ENCODE assay signal across 16 cellular contexts in genomic region chr3:197926418-197926817, GRCh38. TPM values are rescaled to one million over a fixed set of nuclear protein-coding genes. Genes with fewer than 3 reads are reported as not detected.
DNase-seq lines count a peak whose midpoint lies in the region; ATAC-seq and TF ChIP-seq lines count a peak whose summit lies in the region.
"Had no signal": no experiment of that assay in that cellular context is flagged by ENCODE, and none has a peak within 500 bp of the region (broad histone marks: within the 10 kb centered on the region; RNA-seq: fewer than 3 reads in every experiment).

No MANE protein-coding gene starts in this region.

- POLR2A ChIA-PET in PC-3 (lab: Charles Lee; ENCODE audit: unreplicated experiment), result no interaction called here

- H3F3A ChIP-seq in PC-3 (ENCODE audit: low read length, unreplicated experiment), result no peaks in the 10 kb centered on the region

- H3K9me2 ChIP-seq in PC-3 (replicated peaks; ENCODE audit: low read length), result no peaks in the 10 kb centered on the region

- H3K79me2 ChIP-seq in PC-3 (ENCODE audit: low read length), result no peaks in the 10 kb centered on the region

- H3K36me3 ChIP-seq in BE2C, result no peaks in the 10 kb centered on the region
- H3K36me3 ChIP-seq in PC-3 (ENCODE audit: low read depth, low read length), result no peaks in the 10 kb centered on the region
- peaks cover 29% of the 10 kb centered on the region for H3K36me3 ChIP-seq in lower lobe of right lung
- H3K36me3 ChIP-seq: colonic mucosa had no signal

- H4K20me1 ChIP-seq in PC-3 (ENCODE audit: low read length), result no peaks in the 10 kb centered on the region

- intact Hi-C loops in PC-3 (cut with micrococcal nuclease), result no loop called here
- intact Hi-C loops in lower lobe of right lung (cut with DNase I), result no loop called here

- no peak overlapping the region for H3K9ac ChIP-seq in PC-3 (ENCODE audit: low read length)

- DNase-seq in BE2C, result no peak
- no peak for DNase-seq in PC-3
- DNase-seq in foreskin keratinocyte, result no peak
- DNase-seq in HuH-7.5 (ENCODE audit: low spot score), result no peak
- no peak for DNase-seq in globus pallidus (ENCODE audit: low spot score)
- DNase-seq in lower lobe of right lung, result no peak
- DNase-seq: activated gamma-delta T cell treated with Interleukin-2 at 50 U/mL for 16 hours; CD8-positive, alpha-beta memory T cell; colonic mucosa; midbrain; NCI-H2107; right cardiac atrium; RPMI8226; trophoblast cell had no signal

- H2AFZ ChIP-seq in PC-3 (ENCODE audit: low read length), result no peak overlapping the region

- H3K4me3 ChIP-seq in BE2C (ENCODE audit: low read depth, low read length) (no peak overlapping the region), PC-3 (ENCODE audit: low read length) (no peak overlapping the region), lower lobe of right lung (no peak overlapping the region)
- H3K4me3 ChIP-seq: colonic mucosa had no signal

- H3K4me2 ChIP-seq in PC-3 (ENCODE audit: low read length), result no peak overlapping the region

- CTCF ChIA-PET in PC-3 (lab: Charles Lee), result no interaction called here

- H3K4me1 ChIP-seq in BE2C (no peaks in the 10 kb centered on the region), PC-3 (ENCODE audit: insufficient read depth, low read length) (no peaks in the 10 kb centered on the region), foreskin keratinocyte (no peaks in the 10 kb centered on the region), lower lobe of right lung (no peaks in the 10 kb centered on the region)
- H3K4me1 ChIP-seq: colonic mucosa had no signal

- H3K27ac ChIP-seq in PC-3 (ENCODE audit: low read length), result no peak overlapping the region
- no peak overlapping the region for H3K27ac ChIP-seq in foreskin keratinocyte
- H3K27ac ChIP-seq in lower lobe of right lung, result no peak overlapping the region
- H3K27ac ChIP-seq: colonic mucosa had no signal

- ATAC-seq in PC-3, result no peak
- no peak for ATAC-seq in foreskin keratinocyte
- no peak for ATAC-seq in lower lobe of right lung
- no peak for ATAC-seq in HG02870 (IDR thresholded peaks at IDR 0.05; ENCODE audit: unreplicated experiment)

- peak; percentile 40 for TF ChIP-seq CTCF in BE2C (IDR thresholded peaks at IDR 0.05; ENCODE audit: low read depth, low read length)
- peak; percentile 49; the same call in 2 of the 3 replicates for TF ChIP-seq CTCF in GM12872 (IDR thresholded peaks at IDR 0.05; ENCODE audit: insufficient read depth, low read depth, low read length)
- peak; percentile 55 for TF ChIP-seq CTCF in PC-3 (conservative IDR thresholded peaks at IDR 0.05; ENCODE audit: low read depth, low read length)
- TF ChIP-seq CTCF in foreskin keratinocyte (conservative IDR thresholded peaks at IDR 0.05), result peak; percentile 29
- TF ChIP-seq CTCF in lower lobe of right lung (IDR thresholded peaks at IDR 0.05), result no peak

- H3K9me3 ChIP-seq in BE2C (no peaks in the 10 kb centered on the region), PC-3 (ENCODE audit: low read length) (no peaks in the 10 kb centered on the region), lower lobe of right lung (no peaks in the 10 kb centered on the region)
- H3K9me3 ChIP-seq: colonic mucosa had no signal

- H3K27me3 ChIP-seq in BE2C, result no peaks in the 10 kb centered on the region
- H3K27me3 ChIP-seq in PC-3 (ENCODE audit: low read length), result no peaks in the 10 kb centered on the region
- no peaks in the 10 kb centered on the region for H3K27me3 ChIP-seq in foreskin keratinocyte
- no peaks in the 10 kb centered on the region for H3K27me3 ChIP-seq in lower lobe of right lung (ENCODE audit: low read depth)
- H3K27me3 ChIP-seq: colonic mucosa had no signal

- BruUV-seq in PC-3 (replicated peaks; lab: Mats Ljungman, UMichigan), result no TSS peak

RNA-seq across cellular contexts. Expression of gene RPL35A, which starts 23.6 kb away (rescaled TPM):
- polyA plus RNA-seq in BE2C (2012; ENCODE audit: insufficient read depth, insufficient read length, low read depth), result 725 TPM
- 766 and 875 TPM in 2 replicates for total RNA-seq in PC-3 (2014; rRNA removed)
- 1,189 and 1,229 TPM in 2 replicates for total RNA-seq in foreskin keratinocyte
- 1,932 and 1,962 TPM in 2 replicates for polyA plus RNA-seq in foreskin keratinocyte
- total RNA-seq in lower lobe of right lung, result 692 TPM

RNA-seq across cellular contexts. Expression of gene LMLN, which starts 33.6 kb away (rescaled TPM):
- 2.5 TPM for polyA plus RNA-seq in BE2C (2012; ENCODE audit: insufficient read depth, insufficient read length, low read depth)
- total RNA-seq in PC-3 (2014; rRNA removed) (3.7 and 7.5 TPM in 2 replicates), foreskin keratinocyte (3.5 and 4.5 TPM in 2 replicates), lower lobe of right lung (12.3 TPM)
- 0.75 and 0.93 TPM in 2 replicates for polyA plus RNA-seq in foreskin keratinocyte
